ENCODE assay signal across 10 cellular contexts in genomic region chr4:7909966-7910720, GRCh38. TPM values are rescaled to one million over a fixed set of nuclear protein-coding genes. Genes with fewer than 3 reads are reported as not detected.
DNase-seq lines count a peak whose midpoint lies in the region; ATAC-seq and TF ChIP-seq lines count a peak whose summit lies in the region.
"Had no signal": no experiment of that assay in that cellular context is flagged by ENCODE, and none has a peak within 500 bp of the region (broad histone marks: within the 10 kb centered on the region; RNA-seq: fewer than 3 reads in every experiment).

No MANE protein-coding gene starts in this region.

- peak; percentile 35 to 42 for ATAC-seq in gastrocnemius medialis
- ATAC-seq in GM18858 (IDR thresholded peaks at IDR 0.05; ENCODE audit: unreplicated experiment), result no peak
- ATAC-seq in HG02798 (IDR thresholded peaks at IDR 0.05; ENCODE audit: poor library complexity, unreplicated experiment), result no peak
- no peak for ATAC-seq in activated naive CD8-positive, alpha-beta T cell treated with anti-CD3 and anti-CD28 coated beads, Interleukin-2, amount 50 U/mL, for 24 hours

- peaks cover 3% of the 10 kb centered on the region; the same call in 1 of the 2 replicates for H3K36me3 ChIP-seq in GM23248 (ENCODE audit: low read depth)
- H3K36me3 ChIP-seq in left ventricle myocardium inferior, result no peaks in the 10 kb centered on the region
- H3K36me3 ChIP-seq in gastrocnemius medialis, result no peaks in the 10 kb centered on the region

- H2AFZ ChIP-seq in GM23248, result no peak overlapping the region

- in situ Hi-C loops in GM23248 (cut with MboI) (no loop called here), gastrocnemius medialis (cut with MboI; ENCODE audit: low sequenced_read_pairs in 4 of 4) (no loop called here)

- peaks cover 71% of the 10 kb centered on the region for H3K4me1 ChIP-seq in GM23248 (ENCODE audit: insufficient read depth)
- H3K4me1 ChIP-seq in left ventricle myocardium inferior, result peaks cover 41% of the 10 kb centered on the region
- no peaks in the 10 kb centered on the region for H3K4me1 ChIP-seq in gastrocnemius medialis

- peak overlapping the region; percentile 60 for H3K4me3 ChIP-seq in GM23248
- H3K4me3 ChIP-seq in left ventricle myocardium inferior, result peak overlapping the region; percentile 38
- H3K4me3 ChIP-seq in gastrocnemius medialis, result no peak overlapping the region

- peaks cover 73% of the 10 kb centered on the region for H3F3A ChIP-seq in GM23248 (ENCODE audit: insufficient read depth)

- TF ChIP-seq POLR2A in gastrocnemius medialis (IDR thresholded peaks at IDR 0.05), result no peak

- no peaks in the 10 kb centered on the region for H3K27me3 ChIP-seq in GM23248 (replicated peaks; ENCODE audit: insufficient read depth)
- no peaks in the 10 kb centered on the region for H3K27me3 ChIP-seq in left ventricle myocardium inferior (ENCODE audit: low read depth)
- H3K27me3 ChIP-seq in gastrocnemius medialis, result no peaks in the 10 kb centered on the region

- H3K9me2 ChIP-seq in GM23248 (ENCODE audit: insufficient read depth), result no peaks in the 10 kb centered on the region

- no peaks in the 10 kb centered on the region for H4K20me1 ChIP-seq in GM23248 (ENCODE audit: insufficient read depth)

- no peaks in the 10 kb centered on the region for H3K27me3 Mint-ChIP-seq in activated naive CD8-positive, alpha-beta T cell treated with anti-CD3 and anti-CD28 coated beads, Interleukin-2, amount 50 U/mL, for 24 hours

- no peak overlapping the region for H3K4me3 Mint-ChIP-seq in activated naive CD8-positive, alpha-beta T cell treated with anti-CD3 and anti-CD28 coated beads, Interleukin-2, amount 50 U/mL, for 24 hours
- H3K4me3 Mint-ChIP-seq: naive B cell had no signal

- H3K36me3 Mint-ChIP-seq in activated naive CD8-positive, alpha-beta T cell treated with anti-CD3 and anti-CD28 coated beads, Interleukin-2, amount 50 U/mL, for 24 hours (ENCODE audit: low read depth), result peaks cover 2% of the 10 kb centered on the region
- H3K36me3 Mint-ChIP-seq: naive B cell had no signal

- TF ChIP-seq CTCF in left ventricle myocardium inferior (IDR thresholded peaks at IDR 0.05; ENCODE audit: borderline replicate concordance) (no peak), gastrocnemius medialis (IDR thresholded peaks at IDR 0.05 in 4 of 5, conservative IDR thresholded peaks at IDR 0.05 in 1 of 5) (no peak)

- H3K9me3 Mint-ChIP-seq in activated naive CD8-positive, alpha-beta T cell treated with anti-CD3 and anti-CD28 coated beads, Interleukin-2, amount 50 U/mL, for 24 hours, result no peaks in the 10 kb centered on the region

- H3K9me3 ChIP-seq in GM23248 (ENCODE audit: low read depth) (no peaks in the 10 kb centered on the region), left ventricle myocardium inferior (replicated peaks) (no peaks in the 10 kb centered on the region), gastrocnemius medialis (no peaks in the 10 kb centered on the region)

- H3K9ac ChIP-seq in GM23248, result peak overlapping the region; percentile 82

- WGBS in GM23248 (ENCODE audit: low coverage in 1 of 2, low lambda C conversion rate in 2 of 2, missing lambda C conversion rate in 2 of 2), 2 experiments, result 33 to 36% methylated on average over 11 of the region's 11 CpGs

- DNase-seq in GM23248 (peak; percentile 82), astrocyte of the hippocampus (ENCODE audit: low read depth, low spot score) (peak; percentile 48), left ventricle myocardium inferior (no peak), gastrocnemius medialis (no peak), COLO668 (lab: John Stamatoyannopoulos, UW; ENCODE audit: unreplicated experiment) (no peak)
- DNase-seq in activated naive CD8-positive, alpha-beta T cell treated with anti-CD3 and anti-CD28 coated beads, Interleukin-2, amount 50 U/mL, for 24 hours, result no peak
- DNase-seq: naive B cell, NCI-H345 had no signal

- H3K27ac Mint-ChIP-seq in activated naive CD8-positive, alpha-beta T cell treated with anti-CD3 and anti-CD28 coated beads, Interleukin-2, amount 50 U/mL, for 24 hours, result no peak overlapping the region
- H3K27ac Mint-ChIP-seq: naive B cell had no signal

- H3K27ac ChIP-seq in GM23248 (peak overlapping the region; percentile 96), left ventricle myocardium inferior (replicated peaks) (peak overlapping the region; percentile 78), gastrocnemius medialis (peak overlapping the region; percentile 19 to 52 (median 40))

- H3K4me2 ChIP-seq in GM23248 (ENCODE audit: unreplicated experiment), result peak overlapping the region; percentile 78

- intact Hi-C loops in left ventricle myocardium inferior (cut with micrococcal nuclease), result no loop called here
- intact Hi-C loops in gastrocnemius medialis (cut with DNase I; ENCODE audit: low total_unique reads), result no loop called here

- peaks cover 20% of the 10 kb centered on the region for H3K4me1 Mint-ChIP-seq in activated naive CD8-positive, alpha-beta T cell treated with anti-CD3 and anti-CD28 coated beads, Interleukin-2, amount 50 U/mL, for 24 hours
- H3K4me1 Mint-ChIP-seq: naive B cell had no signal

- peaks cover 98% of the 10 kb centered on the region for H3K79me2 ChIP-seq in GM23248 (ENCODE audit: insufficient read depth)

RNA-seq across cellular contexts. Expression of gene AFAP1, which starts 29.5 kb away (rescaled TPM):
- total RNA-seq in GM23248 (2014; rRNA removed; shearing (Covaris generic)), result 103 and 152 TPM in 2 replicates
- polyA plus RNA-seq in GM23248 (2016; fragmentation: Nextera tagmentation; extraction: Ambion mirVana), result 52.0 and 54.4 TPM in 2 replicates
- total RNA-seq in left ventricle myocardium inferior, result 6.8 TPM
- total RNA-seq in gastrocnemius medialis, result 1 to 10 TPM; 1.5 to 8.6 (median 3.5) TPM

Comparison
In these comparisons a context has a peak if more than half of its experiments do, and no peak if none do; other contexts are left out.
1. DNase-seq: peak in GM23248 (single experiment) and astrocyte of the hippocampus (single experiment); none in left ventricle myocardium inferior (single experiment), gastrocnemius medialis (0 of 2), COLO668 (single experiment) and activated naive CD8-positive, alpha-beta T cell treated with anti-CD3 and anti-CD28 coated beads, Interleukin-2, amount 50 U/mL, for 24 hours (single experiment).
2. H3K27ac ChIP-seq: peak in every context shown above with its lines; median percentile 96 in GM23248; 78 in left ventricle myocardium inferior; 40 in gastrocnemius medialis.
3. H3K4me3 ChIP-seq: peak in GM23248 (single experiment) and left ventricle myocardium inferior (single experiment); none in gastrocnemius medialis (0 of 4).
4. ATAC-seq: peak in gastrocnemius medialis (2 of 2); none in GM18858 (single experiment), HG02798 (single experiment) and activated naive CD8-positive, alpha-beta T cell treated with anti-CD3 and anti-CD28 coated beads, Interleukin-2, amount 50 U/mL, for 24 hours (single experiment).
5. RNA of gene AFAP1, which starts 29.5 kb away (total RNA-seq): 103 to 152 TPM in GM23248; 6.8 TPM in left ventricle myocardium inferior (single experiment) and 1.5 to 8.6 TPM in gastrocnemius medialis; every median in the first group is over 10 times any median in the second.